ENCODE assay signal across 1 cellular context in genomic region chr20:33443512-33444239, GRCh38.
A peak's percentile ranks its signal among the peaks of the same experiment; 100 is the strongest.
TF ChIP-seq lines count a peak whose summit lies in the region.

Gene SNTA1, minus strand, starts transcription at chr20:33443763. Its CDS starts 143 bp downstream, at chr20:33443620.

TF ChIP-seq in K562, 482 proteins besides CTCF, POLR2A, EP300 and RAD21 (continued from another document and continues in another):
- TF ChIP-seq, protein P1, sequence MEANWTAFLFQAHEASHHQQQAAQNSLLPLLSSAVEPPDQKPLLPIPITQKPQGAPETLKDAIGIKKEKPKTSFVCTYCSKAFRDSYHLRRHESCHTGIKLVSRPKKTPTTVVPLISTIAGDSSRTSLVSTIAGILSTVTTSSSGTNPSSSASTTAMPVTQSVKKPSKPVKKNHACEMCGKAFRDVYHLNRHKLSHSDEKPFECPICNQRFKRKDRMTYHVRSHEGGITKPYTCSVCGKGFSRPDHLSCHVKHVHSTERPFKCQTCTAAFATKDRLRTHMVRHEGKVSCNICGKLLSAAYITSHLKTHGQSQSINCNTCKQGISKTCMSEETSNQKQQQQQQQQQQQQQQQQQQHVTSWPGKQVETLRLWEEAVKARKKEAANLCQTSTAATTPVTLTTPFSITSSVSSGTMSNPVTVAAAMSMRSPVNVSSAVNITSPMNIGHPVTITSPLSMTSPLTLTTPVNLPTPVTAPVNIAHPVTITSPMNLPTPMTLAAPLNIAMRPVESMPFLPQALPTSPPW (CRISPR knock-in tag; IDR thresholded peaks at IDR 0.05) = peak; percentile 85
- TF ChIP-seq ZNF778 (CRISPR knock-in tag; IDR thresholded peaks at IDR 0.05) (no peak), ZNF76 (CRISPR knock-in tag; IDR thresholded peaks at IDR 0.05; ENCODE audit: borderline replicate concordance) (no peak), CREM (IDR thresholded peaks at IDR 0.05; ENCODE audit: low read depth) (peak; percentile 44; the same call in 1 of the 2 replicates), ZNF512 (tag; IDR thresholded peaks at IDR 0.05) (no peak), PML (IDR thresholded peaks at IDR 0.05; ENCODE audit: low read length) (no peak), L3MBTL2 (IDR thresholded peaks at IDR 0.05) (peak; percentile 20; the same call in 1 of the 2 replicates), FOXK2 (conservative IDR thresholded peaks at IDR 0.05 in 1 of 2, IDR thresholded peaks at IDR 0.05 in 1 of 2; ENCODE audit: low read depth in 2 of 2) (no peak), NR2C1 (IDR thresholded peaks at IDR 0.05) (no peak), NR2C1 (tag; IDR thresholded peaks at IDR 0.05) (no peak), ZFX (CRISPR knock-in tag; IDR thresholded peaks at IDR 0.05) (peak; percentile 34; the same call in 1 of the 2 replicates), ETV1 (tag; conservative IDR thresholded peaks at IDR 0.05; ENCODE audit: low read depth) (no peak), SNAPC5 (CRISPR knock-in tag; IDR thresholded peaks at IDR 0.05) (no peak), NFXL1 (CRISPR knock-in tag; IDR thresholded peaks at IDR 0.05) (no peak), ZNF785 (CRISPR knock-in tag; IDR thresholded peaks at IDR 0.05) (no peak), ILK (tag; IDR thresholded peaks at IDR 0.05; ENCODE audit: borderline replicate concordance, low read depth) (no peak), TCF15 (CRISPR knock-in tag; IDR thresholded peaks at IDR 0.05) (no peak), ZNF146 (CRISPR knock-in tag; IDR thresholded peaks at IDR 0.05; ENCODE audit: unreplicated experiment) (no peak), IRF1 (CRISPR knock-in tag; IDR thresholded peaks at IDR 0.05; ENCODE audit: borderline replicate concordance) (no peak), U2AF1 (optimal IDR thresholded peaks at IDR 0.05; ENCODE audit: low read depth, low read length) (no peak), ZNF354B (CRISPR knock-in tag; IDR thresholded peaks at IDR 0.05) (no peak), YY1 (IDR thresholded peaks at IDR 0.05; ENCODE audit: borderline replicate concordance in 1 of 3, control insufficient read depth in 1 of 3, extremely low read depth in 1 of 3, insufficient read depth in 3 of 3, insufficient read length in 1 of 3, insufficient replicate concordance in 2 of 3, low read depth in 1 of 3, low read length in 2 of 3) (peak; percentile 35 to 86 (median 78)), RBM39 (optimal IDR thresholded peaks at IDR 0.05; ENCODE audit: low read depth, low read length) (no peak), SRSF3 (IDR thresholded peaks at IDR 0.05; ENCODE audit: insufficient read depth, low read length) (no peak), ZNF77 (CRISPR knock-in tag; IDR thresholded peaks at IDR 0.05) (no peak), LARP7 (IDR thresholded peaks at IDR 0.05) (no peak), STAT5B (CRISPR knock-in tag; IDR thresholded peaks at IDR 0.05) (no peak), PATZ1 (CRISPR knock-in tag; IDR thresholded peaks at IDR 0.05; ENCODE audit: borderline replicate concordance) (no peak), PHB (CRISPR knock-in tag; IDR thresholded peaks at IDR 0.05) (no peak), MCM2 (IDR thresholded peaks at IDR 0.05; ENCODE audit: low read depth) (no peak), BCOR (IDR thresholded peaks at IDR 0.05) (0 out of 2 replicates have a peak, but pooled peaks have one; percentile 10), MLLT1 (IDR thresholded peaks at IDR 0.05) (no peak), NCOA1 (IDR thresholded peaks at IDR 0.05; ENCODE audit: low read depth) (no peak), HNRNPH1 (optimal IDR thresholded peaks at IDR 0.05; ENCODE audit: low read depth, low read length) (no peak), ZFP30 (CRISPR knock-in tag; IDR thresholded peaks at IDR 0.05; ENCODE audit: borderline replicate concordance) (no peak), NBN (IDR thresholded peaks at IDR 0.05; ENCODE audit: low read depth) (0 out of 2 replicates have a peak, but pooled peaks have one; percentile 27), C11orf30 (IDR thresholded peaks at IDR 0.05; ENCODE audit: low read depth) (no peak), MEIS2 (IDR thresholded peaks at IDR 0.05; ENCODE audit: partially characterized antibody) (no peak), SMARCE1 (IDR thresholded peaks at IDR 0.05) (no peak), HDAC1 (IDR thresholded peaks at IDR 0.05) (peak in 1 of 2 experiments; percentile 70; a peak in 2 of 4 replicates), ZNF263 (CRISPR knock-in tag; IDR thresholded peaks at IDR 0.05; ENCODE audit: borderline replicate concordance) (peak; percentile 33; the same call in 1 of the 2 replicates), FOSL1 (tag; conservative IDR thresholded peaks at IDR 0.05) (no peak), NCOA2 (IDR thresholded peaks at IDR 0.05; ENCODE audit: partially characterized antibody in 2 of 2) (no peak), ZNF592 (IDR thresholded peaks at IDR 0.05) (peak; percentile 52; the same call in 1 of the 2 replicates), DNMT1 (IDR thresholded peaks at IDR 0.05) (no peak)
- TF ChIP-seq, protein P2, sequence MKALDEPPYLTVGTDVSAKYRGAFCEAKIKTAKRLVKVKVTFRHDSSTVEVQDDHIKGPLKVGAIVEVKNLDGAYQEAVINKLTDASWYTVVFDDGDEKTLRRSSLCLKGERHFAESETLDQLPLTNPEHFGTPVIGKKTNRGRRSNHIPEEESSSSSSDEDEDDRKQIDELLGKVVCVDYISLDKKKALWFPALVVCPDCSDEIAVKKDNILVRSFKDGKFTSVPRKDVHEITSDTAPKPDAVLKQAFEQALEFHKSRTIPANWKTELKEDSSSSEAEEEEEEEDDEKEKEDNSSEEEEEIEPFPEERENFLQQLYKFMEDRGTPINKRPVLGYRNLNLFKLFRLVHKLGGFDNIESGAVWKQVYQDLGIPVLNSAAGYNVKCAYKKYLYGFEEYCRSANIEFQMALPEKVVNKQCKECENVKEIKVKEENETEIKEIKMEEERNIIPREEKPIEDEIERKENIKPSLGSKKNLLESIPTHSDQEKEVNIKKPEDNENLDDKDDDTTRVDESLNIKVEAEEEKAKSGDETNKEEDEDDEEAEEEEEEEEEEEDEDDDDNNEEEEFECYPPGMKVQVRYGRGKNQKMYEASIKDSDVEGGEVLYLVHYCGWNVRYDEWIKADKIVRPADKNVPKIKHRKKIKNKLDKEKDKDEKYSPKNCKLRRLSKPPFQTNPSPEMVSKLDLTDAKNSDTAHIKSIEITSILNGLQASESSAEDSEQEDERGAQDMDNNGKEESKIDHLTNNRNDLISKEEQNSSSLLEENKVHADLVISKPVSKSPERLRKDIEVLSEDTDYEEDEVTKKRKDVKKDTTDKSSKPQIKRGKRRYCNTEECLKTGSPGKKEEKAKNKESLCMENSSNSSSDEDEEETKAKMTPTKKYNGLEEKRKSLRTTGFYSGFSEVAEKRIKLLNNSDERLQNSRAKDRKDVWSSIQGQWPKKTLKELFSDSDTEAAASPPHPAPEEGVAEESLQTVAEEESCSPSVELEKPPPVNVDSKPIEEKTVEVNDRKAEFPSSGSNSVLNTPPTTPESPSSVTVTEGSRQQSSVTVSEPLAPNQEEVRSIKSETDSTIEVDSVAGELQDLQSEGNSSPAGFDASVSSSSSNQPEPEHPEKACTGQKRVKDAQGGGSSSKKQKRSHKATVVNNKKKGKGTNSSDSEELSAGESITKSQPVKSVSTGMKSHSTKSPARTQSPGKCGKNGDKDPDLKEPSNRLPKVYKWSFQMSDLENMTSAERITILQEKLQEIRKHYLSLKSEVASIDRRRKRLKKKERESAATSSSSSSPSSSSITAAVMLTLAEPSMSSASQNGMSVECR (CRISPR knock-in tag; IDR thresholded peaks at IDR 0.05) = no peak
- TF ChIP-seq, protein P3, sequence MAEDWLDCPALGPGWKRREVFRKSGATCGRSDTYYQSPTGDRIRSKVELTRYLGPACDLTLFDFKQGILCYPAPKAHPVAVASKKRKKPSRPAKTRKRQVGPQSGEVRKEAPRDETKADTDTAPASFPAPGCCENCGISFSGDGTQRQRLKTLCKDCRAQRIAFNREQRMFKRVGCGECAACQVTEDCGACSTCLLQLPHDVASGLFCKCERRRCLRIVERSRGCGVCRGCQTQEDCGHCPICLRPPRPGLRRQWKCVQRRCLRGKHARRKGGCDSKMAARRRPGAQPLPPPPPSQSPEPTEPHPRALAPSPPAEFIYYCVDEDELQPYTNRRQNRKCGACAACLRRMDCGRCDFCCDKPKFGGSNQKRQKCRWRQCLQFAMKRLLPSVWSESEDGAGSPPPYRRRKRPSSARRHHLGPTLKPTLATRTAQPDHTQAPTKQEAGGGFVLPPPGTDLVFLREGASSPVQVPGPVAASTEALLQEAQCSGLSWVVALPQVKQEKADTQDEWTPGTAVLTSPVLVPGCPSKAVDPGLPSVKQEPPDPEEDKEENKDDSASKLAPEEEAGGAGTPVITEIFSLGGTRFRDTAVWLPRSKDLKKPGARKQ (CRISPR knock-in tag; IDR thresholded peaks at IDR 0.05) = no peak
